1 cellular context compared by ENCODE assay signal in the genomic region with DNA sequence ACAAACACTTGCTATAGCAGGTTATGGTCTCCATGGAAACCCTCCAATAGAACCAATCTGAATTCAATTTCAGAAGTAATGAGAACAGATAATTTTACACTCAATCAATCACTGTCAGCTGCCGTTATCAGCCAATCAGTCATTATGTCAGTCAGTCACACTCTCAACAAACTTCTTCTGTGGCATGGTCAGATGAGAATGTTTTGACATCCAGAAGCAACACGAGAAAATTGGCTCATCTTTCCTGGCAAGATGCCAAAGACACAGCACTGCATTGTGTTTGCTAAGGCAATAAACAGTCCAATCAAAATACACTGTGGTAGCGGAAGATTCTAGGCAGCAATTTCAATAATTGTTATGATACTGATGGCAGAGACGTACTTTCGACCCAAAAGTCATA.
TF ChIP-seq lines count a peak whose summit lies in the region.

No MANE protein-coding gene starts in this region.

TF ChIP-seq in GM12878, 131 proteins besides CTCF, POLR2A, EP300 and RAD21 (continued from another document):
- TF ChIP-seq SMARCA5 (IDR thresholded peaks at IDR 0.05) (no peak), PKNOX1 (IDR thresholded peaks at IDR 0.05) (peak; percentile 51), EZH2 (IDR thresholded peaks at IDR 0.05; ENCODE audit: borderline replicate concordance, control insufficient read depth, low read depth, low read length) (no peak), CREM (IDR thresholded peaks at IDR 0.05; ENCODE audit: low read depth) (no peak)
